18 cellular contexts compared by ENCODE assay signal in genomic region chr7:115618676-115619075, GRCh38.
A peak's percentile ranks its signal among the peaks of the same experiment; 100 is the strongest.
DNase-seq lines count a peak whose midpoint lies in the region; ATAC-seq and TF ChIP-seq lines count a peak whose summit lies in the region.
"Had no signal": no experiment of that assay in that cellular context is flagged by ENCODE, and none has a peak within 500 bp of the region (broad histone marks: within the 10 kb centered on the region; RNA-seq: fewer than 3 reads in every experiment).

No MANE protein-coding gene starts in this region.

- no peak overlapping the region for H3K4me3 Mint-ChIP-seq in nephron
- H3K4me3 Mint-ChIP-seq: activated naive CD4-positive, alpha-beta T cell treated with anti-CD3 and anti-CD28 coated beads, Interleukin-2, amount 10 ng/mL, durations not matched to agents 7 days and 5 days; activated T-cell treated with anti-CD3 and anti-CD28 coated beads, Interleukin-2, amount 50 U/mL, for 24 hours; brain had no signal

- no peaks in the 10 kb centered on the region for H3K27me3 ChIP-seq in MG63
- H3K27me3 ChIP-seq: BLaER1 treated with 17β-estradiol and CSF1 and Interleukin-3, amounts not matched to agents 10 nM and 100 nM; spleen had no signal

- H3K4me1 Mint-ChIP-seq in nephron = peaks cover 17% of the 10 kb centered on the region
- H3K4me1 Mint-ChIP-seq: activated naive CD4-positive, alpha-beta T cell treated with anti-CD3 and anti-CD28 coated beads, Interleukin-2, amount 10 ng/mL, durations not matched to agents 7 days and 5 days; brain had no signal

- H3K9me3 ChIP-seq in MG63 = no peaks in the 10 kb centered on the region
- H3K9me3 ChIP-seq: BLaER1 treated with 17β-estradiol and CSF1 and Interleukin-3, amounts not matched to agents 10 nM and 100 nM; prostate gland; spleen had no signal

- H3K27me3 Mint-ChIP-seq in nephron (ENCODE audit: low read depth) = no peaks in the 10 kb centered on the region
- H3K27me3 Mint-ChIP-seq: activated naive CD4-positive, alpha-beta T cell treated with anti-CD3 and anti-CD28 coated beads, Interleukin-2, amount 10 ng/mL, durations not matched to agents 7 days and 5 days; activated T-cell treated with anti-CD3 and anti-CD28 coated beads, Interleukin-2, amount 50 U/mL, for 24 hours; brain had no signal

- intact Hi-C loops in head of caudate nucleus (cut with DNase I) = no loop called here

- peak overlapping the region in 2 of 3 experiments; percentile 18 to 60 for H3K27ac Mint-ChIP-seq in nephron
- H3K27ac Mint-ChIP-seq: activated naive CD4-positive, alpha-beta T cell treated with anti-CD3 and anti-CD28 coated beads, Interleukin-2, amount 10 ng/mL, durations not matched to agents 7 days and 5 days; activated T-cell treated with anti-CD3 and anti-CD28 coated beads, Interleukin-2, amount 50 U/mL, for 24 hours; brain had no signal

- ATAC-seq in GM19455 (IDR thresholded peaks at IDR 0.05; ENCODE audit: unreplicated experiment) = no peak
- ATAC-seq: esophagus mucosa, left ventricle myocardium superior had no signal

- no peaks in the 10 kb centered on the region for H3K36me3 ChIP-seq in MG63
- H3K36me3 ChIP-seq: BLaER1 treated with 17β-estradiol and CSF1 and Interleukin-3, amounts not matched to agents 10 nM and 100 nM; prostate gland; spleen had no signal

- no peaks in the 10 kb centered on the region for H3K36me3 Mint-ChIP-seq in nephron (ENCODE audit: low read depth)
- H3K36me3 Mint-ChIP-seq: activated naive CD4-positive, alpha-beta T cell treated with anti-CD3 and anti-CD28 coated beads, Interleukin-2, amount 10 ng/mL, durations not matched to agents 7 days and 5 days; brain had no signal

- peaks cover 7% of the 10 kb centered on the region for H3K9me3 Mint-ChIP-seq in nephron
- H3K9me3 Mint-ChIP-seq: activated naive CD4-positive, alpha-beta T cell treated with anti-CD3 and anti-CD28 coated beads, Interleukin-2, amount 10 ng/mL, durations not matched to agents 7 days and 5 days; activated T-cell treated with anti-CD3 and anti-CD28 coated beads, Interleukin-2, amount 50 U/mL, for 24 hours; brain had no signal

- DNase-seq in AG20443 (ENCODE audit: low spot score) (peak; percentile 44), MG63 (peak; percentile 43), choroid plexus epithelial cell (ENCODE audit: low read depth) (peak; percentile 64), head of caudate nucleus (no peak), NCI-H1092 treated with DMSO at 0.1 percent for 48 hours (lab: John Stamatoyannopoulos, UW) (no peak)
- DNase-seq in activated CD4-positive, CD25-positive, alpha-beta regulatory T cell treated with anti-CD3 and anti-CD28 coated beads, Interleukin-2, amount 50 U/mL, for 72 hours = no peak
- DNase-seq: activated CD4-positive, alpha-beta T cell treated with anti-CD3 and anti-CD28 coated beads, Interleukin-2, amount 50 U/mL, for 48 hours; activated naive CD4-positive, alpha-beta T cell treated with anti-CD3 and anti-CD28 coated beads, Interleukin-2, amount 10 ng/mL, durations not matched to agents 7 days and 5 days; activated T-cell treated with anti-CD3 and anti-CD28 coated beads, Interleukin-2, amount 50 U/mL, for 24 hours; left ventricle myocardium superior; spleen; T-helper 1 cell had no signal

- no peak for TF ChIP-seq CTCF in choroid plexus epithelial cell (conservative IDR thresholded peaks at IDR 0.05; ENCODE audit: low read depth, low read length)
- TF ChIP-seq CTCF in nephron (IDR thresholded peaks at IDR 0.05; ENCODE audit: unreplicated experiment in 3 of 3) = no peak

- H3K4me3 ChIP-seq in MG63 (no peak overlapping the region), choroid plexus epithelial cell (ENCODE audit: low read depth, low read length) (no peak overlapping the region)
- H3K4me3 ChIP-seq: BLaER1 treated with 17β-estradiol and CSF1 and Interleukin-3, amounts not matched to agents 10 nM and 100 nM; prostate gland; spleen had no signal

Comparison
In these comparisons a context has a peak if more than half of its experiments do, and no peak if none do; other contexts are left out.
1. DNase-seq: peak in AG20443 (single experiment), MG63 (single experiment) and choroid plexus epithelial cell (single experiment); none in activated CD4-positive, CD25-positive, alpha-beta regulatory T cell treated with anti-CD3 and anti-CD28 coated beads, Interleukin-2, amount 50 U/mL, for 72 hours (single experiment), head of caudate nucleus (0 of 42) and NCI-H1092 treated with DMSO at 0.1 percent for 48 hours (single experiment).